In genomic region chr6:25635886-25636317, GRCh38 we compare ENCODE assay signal across 33 cellular contexts. TPM values are rescaled to one million over a fixed set of nuclear protein-coding genes. Genes with fewer than 3 reads are reported as not detected.
A peak's percentile ranks its signal among the peaks of the same experiment; 100 is the strongest.
DNase-seq lines count a peak whose midpoint lies in the region; ATAC-seq, FAIRE-seq and TF ChIP-seq lines count a peak whose summit lies in the region.
"Had no signal": no experiment of that assay in that cellular context is flagged by ENCODE, and none has a peak within 500 bp of the region (broad histone marks: within the 10 kb centered on the region; RNA-seq: fewer than 3 reads in every experiment).

No MANE protein-coding gene starts in this region.

- BruUV-seq in K562 (replicated peaks; lab: Mats Ljungman, UMichigan) (no TSS peak), HepG2 (replicated peaks; lab: Mats Ljungman, UMichigan) (no TSS peak)

- H3K9ac ChIP-seq in K562 (ENCODE audit: insufficient read depth in 1 of 2, low read depth in 2 of 2, low read length in 2 of 2) (no peak overlapping the region), HepG2 (ENCODE audit: insufficient read depth, low read depth, low read length) (peak overlapping the region; percentile 42; the same call in 1 of the 2 replicates)

- no peak overlapping the region for H3K27ac ChIP-seq in K562 (ENCODE audit: extremely low read depth, low read depth, low read length)
- H3K27ac ChIP-seq in HepG2 (ENCODE audit: extremely low read length, insufficient read depth, low read length), result peak overlapping the region; percentile 73
- H3K27ac ChIP-seq: breast epithelium, HL-60, neutrophil, tibial nerve had no signal

- intact Hi-C loops in K562 (cut with micrococcal nuclease), result no loop called here
- intact Hi-C loops in HepG2 (cut with micrococcal nuclease; ENCODE audit: unreplicated experiment), result loop anchor here (5.0 kb wide), 1 partner anchor 81 kb away; no protein-coding TSS in a partner anchor
- intact Hi-C loops in activated CD4-positive, alpha-beta memory T cell treated with anti-CD3 and anti-CD28 coated beads for 36 hours (cut with micrococcal nuclease), result no loop called here

- H3K36me3 Mint-ChIP-seq in activated CD4-positive, alpha-beta memory T cell treated with anti-CD3 and anti-CD28 coated beads for 36 hours, result no peaks in the 10 kb centered on the region
- H3K36me3 Mint-ChIP-seq: activated naive CD8-positive, alpha-beta T cell treated with anti-CD3 and anti-CD28 coated beads for 36 hours; CD4-positive, alpha-beta memory T cell; stimulated activated effector memory CD8-positive, alpha-beta T cell treated with anti-CD3 and anti-CD28 coated beads, Interleukin-12 subunit alpha, Interleukin-12 subunit beta, amount 100 ng/mL, for 72 hours had no signal

- no peaks in the 10 kb centered on the region for H3K4me1 Mint-ChIP-seq in activated CD4-positive, alpha-beta memory T cell treated with anti-CD3 and anti-CD28 coated beads for 36 hours (ENCODE audit: low read depth)
- H3K4me1 Mint-ChIP-seq: activated naive CD8-positive, alpha-beta T cell treated with anti-CD3 and anti-CD28 coated beads for 36 hours; CD4-positive, alpha-beta memory T cell; stimulated activated effector memory CD8-positive, alpha-beta T cell treated with anti-CD3 and anti-CD28 coated beads, Interleukin-12 subunit alpha, Interleukin-12 subunit beta, amount 100 ng/mL, for 72 hours; T-helper 17 cell had no signal

- H3K9me3 ChIP-seq in K562 (replicated peaks; ENCODE audit: control insufficient read depth, insufficient read depth, low read depth, low read length) (no peaks in the 10 kb centered on the region), HepG2 (ENCODE audit: low read length) (no peaks in the 10 kb centered on the region)
- H3K9me3 ChIP-seq: breast epithelium, neutrophil, tibial nerve had no signal

- H3K36me3 ChIP-seq in K562 (ENCODE audit: control insufficient read depth, insufficient read depth, low read length) (no peaks in the 10 kb centered on the region), HepG2 (replicated peaks in 1 of 2; ENCODE audit: control insufficient read depth in 1 of 2, insufficient read depth in 2 of 2, low read length in 2 of 2) (no peaks in the 10 kb centered on the region)
- H3K36me3 ChIP-seq: breast epithelium, neutrophil, tibial nerve had no signal

- TF ChIP-seq EP300 in K562 (IDR thresholded peaks at IDR 0.05; ENCODE audit: low read length), result no peak
- peak; percentile 52 to 93; a peak in 2 of 4 replicates for TF ChIP-seq EP300 in HepG2 (IDR thresholded peaks at IDR 0.05; ENCODE audit: low read depth in 2 of 2, low read length in 2 of 2)
- peak; percentile 81 for TF ChIP-seq EP300 in HepG2 (CRISPR knock-in tag; IDR thresholded peaks at IDR 0.05; ENCODE audit: borderline replicate concordance)

- H3K27me3 Mint-ChIP-seq in activated CD4-positive, alpha-beta memory T cell treated with anti-CD3 and anti-CD28 coated beads for 36 hours, result peaks cover 14% of the 10 kb centered on the region

- FAIRE-seq in K562 (lab: Jason Lieb, UNC) (peak; percentile 37), HepG2 (lab: Jason Lieb, UNC) (peak; percentile 90)
- FAIRE-seq: GM12891, keratinocyte had no signal

- H2AFZ ChIP-seq in K562 (ENCODE audit: low read depth, low read length) (no peak overlapping the region), HepG2 (ENCODE audit: low read length) (no peak overlapping the region)

- no peak overlapping the region for H3K4me3 ChIP-seq in K562
- H3K4me3 ChIP-seq in HepG2 (replicated peaks in 1 of 3; ENCODE audit: insufficient read depth in 1 of 3, low read depth in 2 of 3, low read length in 3 of 3), result peak overlapping the region in 1 of 3 experiments; percentile 27; a peak in 1 of 6 replicates
- H3K4me3 ChIP-seq: breast epithelium, tibial nerve had no signal

- DNase-seq in COLO829 (ENCODE audit: low spot score), result peak; percentile 92
- peak; percentile 72 for DNase-seq in NCI-H146 treated with DMSO at 0.1 percent for 48 hours (lab: John Stamatoyannopoulos, UW; ENCODE audit: unreplicated experiment)
- DNase-seq in K562 (ENCODE audit: extremely low read depth in 1 of 4, low spot score in 3 of 4), result no peak
- DNase-seq in HepG2 (ENCODE audit: low spot score), result peak; percentile 97
- no peak for DNase-seq in activated CD4-positive, alpha-beta memory T cell treated with anti-CD3 and anti-CD28 coated beads for 36 hours
- DNase-seq in NCI-H187 (lab: John Stamatoyannopoulos, UW), result no peak
- DNase-seq in UCSD-AML1 (lab: John Stamatoyannopoulos, UW; ENCODE audit: unreplicated experiment), result no peak
- DNase-seq in GM20000 (ENCODE audit: low spot score), result no peak
- DNase-seq: activated CD4-positive, alpha-beta T cell treated with anti-CD3 and anti-CD28 coated beads for 4 hours; activated CD8-positive, alpha-beta memory T cell treated with anti-CD3 and anti-CD28 coated beads for 24 hours; activated effector memory CD4-positive, alpha-beta T cell treated with Interleukin-2 at 50 U/mL for 16 hours; activated naive CD8-positive, alpha-beta T cell treated with anti-CD3 and anti-CD28 coated beads for 36 hours; activated T-cell treated with anti-CD3 and anti-CD28 coated beads for 4 hours; anterior cingulate cortex; CD4-positive, alpha-beta memory T cell; effector CD4-positive, alpha-beta T cell; H9; Kasumi-1; left ventricle myocardium superior; NCI-H1436 treated with DMSO at 0.1 percent for 48 hours; NK-92 treated with Interleukin-12 subunit alpha and Interleukin-12 subunit beta, amount 100 ng/mL, for 24 hours; T-helper 17 cell had no signal

- no peaks in the 10 kb centered on the region for H3K9me1 ChIP-seq in K562 (ENCODE audit: control insufficient read depth, insufficient read depth, low read length)

- in situ Hi-C loops in K562 (cut with MboI) (no loop called here), HepG2 (cut with HindIII; ENCODE audit: extremely low pct_ligation_motif_present, low pct_unique_long_range_greater_than_20kb) (no loop called here)

- H3K4me1 ChIP-seq in K562 (replicated peaks in 1 of 2; ENCODE audit: control insufficient read depth in 2 of 2, insufficient read depth in 2 of 2, low read length in 2 of 2) (no peaks in the 10 kb centered on the region), HepG2 (ENCODE audit: insufficient read depth, low read length) (peaks cover 77% of the 10 kb centered on the region)
- H3K4me1 ChIP-seq: breast epithelium, tibial nerve had no signal

- 0% methylated on average over 2 of the region's 2 CpGs for WGBS in K562 (ENCODE audit: insufficient coverage, low coverage, missing lambda C conversion rate)
- WGBS in HepG2 (ENCODE audit: low lambda C conversion rate), result 68% methylated on average over 2 of the region's 2 CpGs

- peaks cover 0 to 5% of the 10 kb centered on the region in 2 experiments; a peak in 1 of 5 replicates for H3K27me3 ChIP-seq in K562 (ENCODE audit: control insufficient read depth in 2 of 2, insufficient read depth in 2 of 2, low read length in 2 of 2)
- H3K27me3 ChIP-seq in HepG2 (ENCODE audit: control insufficient read depth in 1 of 2, insufficient read depth in 2 of 2, low read length in 2 of 2), result no peaks in the 10 kb centered on the region
- H3K27me3 ChIP-seq: tibial nerve had no signal

- TF ChIP-seq POLR2A in K562 (conservative IDR thresholded peaks at IDR 0.05), result no peak
- no peak for TF ChIP-seq POLR2A in HepG2 (IDR thresholded peaks at IDR 0.05; ENCODE audit: insufficient read depth in 1 of 2, low read depth in 2 of 2, low read length in 2 of 2)

- no peak overlapping the region for H3K4me3 Mint-ChIP-seq in activated CD4-positive, alpha-beta memory T cell treated with anti-CD3 and anti-CD28 coated beads for 36 hours
- H3K4me3 Mint-ChIP-seq: activated naive CD8-positive, alpha-beta T cell treated with anti-CD3 and anti-CD28 coated beads for 36 hours; CD4-positive, alpha-beta memory T cell; H9; stimulated activated effector memory CD8-positive, alpha-beta T cell treated with anti-CD3 and anti-CD28 coated beads, Interleukin-12 subunit alpha, Interleukin-12 subunit beta, amount 100 ng/mL, for 72 hours; T-helper 17 cell had no signal

- H3K79me2 ChIP-seq in K562 (ENCODE audit: control insufficient read depth, insufficient read depth, low read length) (no peaks in the 10 kb centered on the region), HepG2 (ENCODE audit: insufficient read depth, low read length) (no peaks in the 10 kb centered on the region)

- POLR2A ChIA-PET in K562 (lab: Yijun Ruan, JAX) (no interaction called here), HepG2 (lab: Yijun Ruan, JAX) (interaction anchor here (1.4 kb wide), 1 partner anchor 25 kb away, joined by 5 read pairs; no protein-coding TSS in a partner anchor)
- POLR2A ChIA-PET in activated CD4-positive, alpha-beta memory T cell treated with anti-CD3 and anti-CD28 coated beads for 36 hours (lab: Charles Lee), result no interaction called here

- no peak for TF ChIP-seq CTCF in K562 (IDR thresholded peaks at IDR 0.05 in 2 of 3, conservative IDR thresholded peaks at IDR 0.05 in 1 of 3; ENCODE audit: insufficient read depth in 2 of 3, low read depth in 1 of 3, low read length in 3 of 3)
- no peak for TF ChIP-seq CTCF in HepG2 (CRISPR knock-in tag; IDR thresholded peaks at IDR 0.05)
- no peak for TF ChIP-seq CTCF in GM20000 (IDR thresholded peaks at IDR 0.05; ENCODE audit: extremely low read depth, missing control alignments)

- no peaks in the 10 kb centered on the region for H3K9me3 Mint-ChIP-seq in activated CD4-positive, alpha-beta memory T cell treated with anti-CD3 and anti-CD28 coated beads for 36 hours
- H3K9me3 Mint-ChIP-seq: activated naive CD8-positive, alpha-beta T cell treated with anti-CD3 and anti-CD28 coated beads for 36 hours; H9 had no signal

- ATAC-seq in K562, result no peak
- peak; percentile 87 for ATAC-seq in HepG2
- ATAC-seq: left ventricle myocardium superior; stimulated activated effector memory CD8-positive, alpha-beta T cell treated with anti-CD3 and anti-CD28 coated beads, Interleukin-12 subunit alpha, Interleukin-12 subunit beta, amount 100 ng/mL, for 72 hours; T-helper 17 cell had no signal

- H3K4me2 ChIP-seq in K562 (ENCODE audit: insufficient read depth, low read length), result no peak overlapping the region
- peak overlapping the region; percentile 63 for H3K4me2 ChIP-seq in HepG2 (ENCODE audit: low read depth, low read length)

- H3K27ac Mint-ChIP-seq in activated CD4-positive, alpha-beta memory T cell treated with anti-CD3 and anti-CD28 coated beads for 36 hours, result no peak overlapping the region
- H3K27ac Mint-ChIP-seq: activated naive CD8-positive, alpha-beta T cell treated with anti-CD3 and anti-CD28 coated beads for 36 hours; CD4-positive, alpha-beta memory T cell; H9; stimulated activated effector memory CD8-positive, alpha-beta T cell treated with anti-CD3 and anti-CD28 coated beads, Interleukin-12 subunit alpha, Interleukin-12 subunit beta, amount 100 ng/mL, for 72 hours; T-helper 17 cell had no signal

- H4K20me1 ChIP-seq in K562 (replicated peaks; ENCODE audit: control insufficient read depth, insufficient read depth, low read length), result 0 out of 2 replicates have a peak, but pooled peaks cover 6% of the 10 kb centered on the region
- no peaks in the 10 kb centered on the region for H4K20me1 ChIP-seq in HepG2 (ENCODE audit: insufficient read depth, low read length)

- no peak for TF ChIP-seq RAD21 in K562 (CRISPR knock-in tag; conservative IDR thresholded peaks at IDR 0.05 in 1 of 2, IDR thresholded peaks at IDR 0.05 in 1 of 2)
- peak; percentile 20; the same call in 1 of the 2 replicates for TF ChIP-seq RAD21 in HepG2 (CRISPR knock-in tag; IDR thresholded peaks at IDR 0.05)

- CTCF ChIA-PET in K562 (lab: Yijun Ruan, JAX; ENCODE audit: low intra/inter-chr PET ratio) (no interaction called here), HepG2 (lab: Yijun Ruan, JAX; ENCODE audit: low intra/inter-chr PET ratio, low total read pairs) (no interaction called here)
- CTCF ChIA-PET in activated CD4-positive, alpha-beta memory T cell treated with anti-CD3 and anti-CD28 coated beads for 36 hours (lab: Charles Lee), result interaction anchor here (1.0 kb wide), 1 partner anchor 33 kb away, joined by 3 read pairs; no protein-coding TSS in a partner anchor

RNA-seq across cellular contexts. Expression of gene SCGN, which starts 16.1 kb away (rescaled TPM):
- not detected in 2 replicates for total RNA-seq in K562 (2011; cell fraction: chromatin; rRNA removed; ENCODE audit: low replicate concordance)
- total RNA-seq in K562 (2011; cell fraction: nucleolus; rRNA removed), result not detected in 2 replicates
- not detected in 2 replicates for total RNA-seq in K562 (2011; cell fraction: nucleoplasm; rRNA removed)
- not detected in 2 replicates for total RNA-seq in K562 (2014; rRNA removed)
- total RNA-seq in K562 (2014; rRNA removed; fragmentation: Illumina TruSeq; extraction: Trizol), result not detected in 2 replicates
- not detected in 2 replicates for total RNA-seq in K562 (2015; rRNA removed; fragmentation: Illumina TruSeq; extraction: Trizol)
- total RNA-seq in K562 (2021), result not detected in 2 replicates
- polyA plus RNA-seq in K562 (2011; rRNA removed), result 0.09 TPM in 1 of 2 replicates, not detected in the other
- not detected in 2 replicates for polyA plus RNA-seq in K562 (2011; cell fraction: cytosol; rRNA removed)
- not detected in 2 replicates for polyA plus RNA-seq in K562 (2011; cell fraction: nucleus; rRNA removed)
- 0.11 TPM in 1 of 2 replicates, not detected in the other for polyA plus RNA-seq in K562 (2012)
- not detected in 2 replicates for polyA plus RNA-seq in K562 (2014; fragmentation: Illumina TruSeq; extraction: Trizol)
- polyA plus RNA-seq in K562 (2014; fragmentation: Nextera tagmentation; extraction: Ambion mirVana), result not detected
- not detected in 2 replicates for polyA plus RNA-seq in K562 (2014; rRNA removed)
- polyA minus RNA-seq in K562 (2011; rRNA and poly(A)+ RNA removed), result not detected in 2 replicates
- polyA minus RNA-seq in K562 (2011; cell fraction: cytosol; rRNA and poly(A)+ RNA removed), result not detected in 2 replicates
- not detected in 2 replicates for polyA minus RNA-seq in K562 (2011; cell fraction: nucleus; rRNA and poly(A)+ RNA removed)
- 29.0 and 45.4 TPM in 2 replicates for total RNA-seq in HepG2 (2016; rRNA removed; fragmentation: Illumina TruSeq; extraction: Trizol)
- 4.4 and 5.6 TPM in 2 replicates for total RNA-seq in HepG2 (2016; cell fraction: cytosol; rRNA removed; fragmentation: Illumina TruSeq; extraction: Trizol; ENCODE audit: low read depth)
- 27.9 and 49.4 TPM in 2 replicates for total RNA-seq in HepG2 (2016; cell fraction: insoluble cytoplasmic fraction; rRNA removed; fragmentation: Illumina TruSeq; extraction: Trizol)
- 10.6 and 11.2 TPM in 2 replicates for total RNA-seq in HepG2 (2016; cell fraction: membrane; rRNA removed; fragmentation: Illumina TruSeq; extraction: Trizol)
- total RNA-seq in HepG2 (2016; cell fraction: nucleus; rRNA removed; fragmentation: Illumina TruSeq; extraction: Trizol), result 10.5 and 10.7 TPM in 2 replicates
- 2.1 and 2.9 TPM in 2 replicates for polyA plus RNA-seq in HepG2 (2011; rRNA removed)
- polyA plus RNA-seq in HepG2 (2011; cell fraction: cytosol; rRNA removed), result 2.7 and 3.3 TPM in 2 replicates
- 0.71 and 0.87 TPM in 2 replicates for polyA plus RNA-seq in HepG2 (2011; cell fraction: nucleus; rRNA removed)
- 3.0 and 8.3 TPM in 2 replicates for polyA plus RNA-seq in HepG2 (2012)
- polyA plus RNA-seq in HepG2 (2016; cell fraction: cytosol; fragmentation: Illumina TruSeq; extraction: Trizol; ENCODE audit: low read depth), result 4.5 and 4.7 TPM in 2 replicates
- 43.5 and 45.3 TPM in 2 replicates for polyA plus RNA-seq in HepG2 (2016; cell fraction: insoluble cytoplasmic fraction; fragmentation: Illumina TruSeq; extraction: Trizol; ENCODE audit: low read depth)
- polyA plus RNA-seq in HepG2 (2016; cell fraction: membrane; fragmentation: Illumina TruSeq; extraction: Trizol; ENCODE audit: low read depth), result 8.0 and 8.2 TPM in 2 replicates
- 14.9 and 15.4 TPM in 2 replicates for polyA plus RNA-seq in HepG2 (2016; cell fraction: nucleus; fragmentation: Illumina TruSeq; extraction: Trizol; ENCODE audit: insufficient read depth, low read depth)
- polyA minus RNA-seq in HepG2 (2011; rRNA and poly(A)+ RNA removed; ENCODE audit: low replicate concordance), result 2.1 TPM in 1 of 2 replicates, not detected in the other
- 0.89 and 1.1 TPM in 2 replicates for polyA minus RNA-seq in HepG2 (2011; cell fraction: cytosol; rRNA and poly(A)+ RNA removed)
- polyA minus RNA-seq in HepG2 (2011; cell fraction: nucleus; rRNA and poly(A)+ RNA removed), result 0.52 TPM in 1 of 2 replicates, not detected in the other
- not detected for total RNA-seq in activated CD4-positive, alpha-beta memory T cell treated with anti-CD3 and anti-CD28 coated beads for 36 hours
- total RNA-seq: A673; activated naive CD8-positive, alpha-beta T cell treated with anti-CD3 and anti-CD28 coated beads for 36 hours; CD4-positive, alpha-beta memory T cell; chondrocyte; H9; NCI-H460; posterior vena cava; T-helper 17 cell; tibial nerve had no signal
- polyA plus RNA-seq: CD4-positive, alpha-beta memory T cell; keratinocyte had no signal

Comparison
In these comparisons a context has a peak if more than half of its experiments do, and no peak if none do; other contexts are left out.
1. DNase-seq: peak in COLO829 (single experiment), NCI-H146 treated with DMSO at 0.1 percent for 48 hours (single experiment) and HepG2 (single experiment); none in K562 (0 of 4), activated CD4-positive, alpha-beta memory T cell treated with anti-CD3 and anti-CD28 coated beads for 36 hours (single experiment), NCI-H187 (0 of 2), UCSD-AML1 (single experiment) and GM20000 (single experiment).
2. RNA of gene SCGN, which starts 16.1 kb away (total RNA-seq): 4.4 to 49.4 TPM in HepG2; not detected in K562 and not detected in activated CD4-positive, alpha-beta memory T cell treated with anti-CD3 and anti-CD28 coated beads for 36 hours; every median in the first group is over 4 times any median in the second.